Comparison of ENCODE assay signal across 21 cellular contexts in the genomic region with DNA sequence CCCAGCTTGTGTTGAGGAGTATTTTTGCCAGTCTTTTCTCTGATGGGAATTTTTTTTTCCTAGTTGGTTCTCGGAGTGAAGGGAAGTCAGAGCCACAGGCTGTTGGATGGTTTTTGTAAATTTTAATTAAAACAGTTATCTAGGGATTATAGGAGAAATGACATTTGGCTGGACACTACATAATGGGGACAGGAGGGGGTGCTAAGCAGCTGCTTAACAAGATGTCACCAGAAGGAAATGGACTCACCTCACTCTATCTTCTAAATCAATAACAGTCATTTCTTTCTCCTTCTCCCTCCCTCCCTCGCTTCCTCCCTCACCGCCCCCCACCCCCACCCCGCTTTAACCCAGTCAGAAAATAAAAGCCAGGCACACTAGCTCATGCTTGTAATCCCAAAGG.
"Had no signal": no experiment of that assay in that cellular context is flagged by ENCODE, and none has a peak within 500 bp of the region (broad histone marks: within the 10 kb centered on the region; RNA-seq: fewer than 3 reads in every experiment).

No MANE protein-coding gene starts in this region.

- H3K36me3 ChIP-seq: colonic mucosa, gastroesophageal sphincter, heart right ventricle, left lung, tibial artery had no signal

- H3K27ac ChIP-seq: colonic mucosa, gastroesophageal sphincter, heart right ventricle, left lung, skin epidermis, tibial artery had no signal

- H3K4me1 Mint-ChIP-seq: activated CD4-positive, alpha-beta T cell treated with anti-CD3 and anti-CD28 coated beads, Interleukin-2, amount 10 ng/mL, durations not matched to agents 7 days and 5 days; brain; nephron had no signal

- H3K27me3 ChIP-seq: colonic mucosa, left lung had no signal

- ATAC-seq: activated CD4-positive, CD25-positive, alpha-beta regulatory T cell treated with anti-CD3 and anti-CD28 coated beads, Interleukin-2, amount 50 U/mL, for 24 hours; activated CD8-positive, alpha-beta T cell treated with anti-CD3 and anti-CD28 coated beads, Interleukin-2, amount 10 ng/mL, durations not matched to agents 7 days and 5 days; gastroesophageal sphincter; heart right ventricle; left lung; stimulated activated naive CD8-positive, alpha-beta T cell treated with anti-CD3 and anti-CD28 coated beads, Interleukin-15, Interleukin-2, amounts not matched to agents 100 U/mL and 50 U/mL, for 24 hours had no signal

- DNase-seq: activated CD4-positive, alpha-beta T cell treated with anti-CD3 and anti-CD28 coated beads, Interleukin-2, amount 10 ng/mL, durations not matched to agents 7 days and 5 days; activated CD8-positive, alpha-beta T cell treated with anti-CD3 and anti-CD28 coated beads, Interleukin-2, amount 10 ng/mL, durations not matched to agents 7 days and 5 days; activated naive CD4-positive, alpha-beta T cell treated with anti-CD3 and anti-CD28 coated beads for 36 hours; activated T-cell treated with anti-CD3 and anti-CD28 coated beads, Interleukin-2, amount 50 U/mL, for 24 hours; central memory CD4-positive, alpha-beta T cell; colonic mucosa; heart right ventricle; left lung; mammary epithelial cell; midbrain; nucleus accumbens; stimulated activated naive CD8-positive, alpha-beta T cell treated with anti-CD3 and anti-CD28 coated beads, Interleukin-15, Interleukin-2, amounts not matched to agents 100 U/mL and 50 U/mL, for 24 hours; substantia nigra; T-helper 9 cell; tibial artery had no signal

- H3K4me3 Mint-ChIP-seq: activated CD4-positive, alpha-beta T cell treated with anti-CD3 and anti-CD28 coated beads, Interleukin-2, amount 10 ng/mL, durations not matched to agents 7 days and 5 days; activated CD8-positive, alpha-beta T cell treated with anti-CD3 and anti-CD28 coated beads, Interleukin-2, amount 10 ng/mL, durations not matched to agents 7 days and 5 days; activated naive CD4-positive, alpha-beta T cell treated with anti-CD3 and anti-CD28 coated beads for 36 hours; activated T-cell treated with anti-CD3 and anti-CD28 coated beads, Interleukin-2, amount 50 U/mL, for 24 hours; brain; nephron had no signal

- H3K4me1 ChIP-seq: colonic mucosa, gastroesophageal sphincter, heart right ventricle, left lung, tibial artery had no signal

- H3K9me3 ChIP-seq: colonic mucosa, gastroesophageal sphincter, heart right ventricle, left lung, tibial artery had no signal

- H3K9me3 Mint-ChIP-seq: activated CD4-positive, alpha-beta T cell treated with anti-CD3 and anti-CD28 coated beads, Interleukin-2, amount 10 ng/mL, durations not matched to agents 7 days and 5 days; activated naive CD4-positive, alpha-beta T cell treated with anti-CD3 and anti-CD28 coated beads for 36 hours; activated T-cell treated with anti-CD3 and anti-CD28 coated beads, Interleukin-2, amount 50 U/mL, for 24 hours; activated T-helper 2 cell treated with anti-CD3 and anti-CD28 coated beads, Interferon-gamma antibody, Interleukin-2, Interleukin-4, amounts not matched to agents 10 μg/mL and 5 μg/mL and 100 μg/mL, durations not matched to agents 14 hours and 24 hours and 36 hours; brain; nephron had no signal

- H3K27ac Mint-ChIP-seq: activated CD4-positive, alpha-beta T cell treated with anti-CD3 and anti-CD28 coated beads, Interleukin-2, amount 10 ng/mL, durations not matched to agents 7 days and 5 days; activated CD8-positive, alpha-beta T cell treated with anti-CD3 and anti-CD28 coated beads, Interleukin-2, amount 10 ng/mL, durations not matched to agents 7 days and 5 days; activated naive CD4-positive, alpha-beta T cell treated with anti-CD3 and anti-CD28 coated beads for 36 hours; activated T-cell treated with anti-CD3 and anti-CD28 coated beads, Interleukin-2, amount 50 U/mL, for 24 hours; activated T-helper 2 cell treated with anti-CD3 and anti-CD28 coated beads, Interferon-gamma antibody, Interleukin-2, Interleukin-4, amounts not matched to agents 10 μg/mL and 5 μg/mL and 100 μg/mL, durations not matched to agents 14 hours and 24 hours and 36 hours; brain; nephron had no signal

- H3K36me3 Mint-ChIP-seq: brain had no signal

- H3K4me3 ChIP-seq: colonic mucosa, gastroesophageal sphincter, heart right ventricle, left lung, skin epidermis, tibial artery had no signal
